ENCODE assay signal across 8 cellular contexts in the genomic region with DNA sequence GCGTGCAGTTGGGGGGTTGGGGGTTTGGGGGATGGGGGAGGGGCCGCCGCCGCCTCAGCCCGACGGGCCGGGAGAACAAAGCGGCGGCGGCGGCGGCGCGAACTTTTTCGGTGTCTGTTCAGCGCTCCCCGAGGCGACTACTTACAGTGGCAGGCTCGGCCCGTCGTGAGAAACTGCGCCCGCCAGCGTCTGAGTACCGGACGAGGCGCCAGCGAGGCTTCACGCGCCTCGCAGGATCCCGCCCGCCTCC. TPM values are rescaled to one million over a fixed set of nuclear protein-coding genes. Genes with fewer than 3 reads are reported as not detected.
DNase-seq lines count a peak whose midpoint lies in the region; ATAC-seq and TF ChIP-seq lines count a peak whose summit lies in the region.

No MANE protein-coding gene starts in this region.

- H3K4me3 Mint-ChIP-seq in activated B cell treated with CpG ODN at 0.5 μM for 24 hours (peak overlapping the region; percentile 77), glutamatergic neuron (ENCODE audit: unreplicated experiment) (no peak overlapping the region)

- H3K27me3 Mint-ChIP-seq in activated B cell treated with CpG ODN at 0.5 μM for 24 hours (no peaks in the 10 kb centered on the region), glutamatergic neuron (ENCODE audit: unreplicated experiment) (peaks cover 8% of the 10 kb centered on the region)

- intact Hi-C loops in activated B cell treated with CpG ODN at 0.5 μM for 24 hours (cut with micrococcal nuclease): loop anchor here (1.0 to 5.0 kb wide), 5 partner anchors 20 to 1426 kb away; partner anchors contain the start of genes ATL2 and QPCT
- intact Hi-C loops in prostate gland (cut with DNase I): no loop called here

- ATAC-seq in activated B cell treated with CpG ODN at 0.5 μM for 24 hours (ENCODE audit: low read depth) (no peak), GM18873 (IDR thresholded peaks at IDR 0.05; ENCODE audit: low FRiP score, unreplicated experiment) (no peak)

- 0% methylated on average over 7 of the region's 33 CpGs for WGBS in prostate gland

- peak overlapping the region; percentile 84 to 87 for H3K27ac ChIP-seq in prostate gland

- H3K4me1 Mint-ChIP-seq in activated B cell treated with CpG ODN at 0.5 μM for 24 hours: peaks cover 44% of the 10 kb centered on the region
- H3K4me1 Mint-ChIP-seq in glutamatergic neuron (ENCODE audit: low read depth, unreplicated experiment): peaks cover 20% of the 10 kb centered on the region

- DNase-seq in Ammon's horn (ENCODE audit: low spot score): peak; percentile 81
- no peak for DNase-seq in H7
- no peak for DNase-seq in activated B cell treated with CpG ODN at 0.5 μM for 24 hours
- peak; percentile 85 for DNase-seq in glutamatergic neuron
- peak; percentile 75 for DNase-seq in prostate gland (ENCODE audit: low spot score)
- no peak for DNase-seq in globus pallidus (ENCODE audit: low spot score)
- no peak for DNase-seq in dermis blood vessel endothelial cell

- H3K27ac Mint-ChIP-seq in activated B cell treated with CpG ODN at 0.5 μM for 24 hours: peak overlapping the region; percentile 63
- no peak overlapping the region for H3K27ac Mint-ChIP-seq in glutamatergic neuron (ENCODE audit: unreplicated experiment)

- H3K27me3 ChIP-seq in H7 (ENCODE audit: control insufficient read depth, insufficient read depth, low read length): peaks cover 12% of the 10 kb centered on the region
- no peaks in the 10 kb centered on the region for H3K27me3 ChIP-seq in prostate gland (replicated peaks; ENCODE audit: insufficient read depth)

- no peaks in the 10 kb centered on the region for H3K36me3 ChIP-seq in H7 (replicated peaks; ENCODE audit: control insufficient read depth, insufficient read depth, low read length)
- H3K36me3 ChIP-seq in prostate gland: no peaks in the 10 kb centered on the region

- POLR2A ChIA-PET in activated B cell treated with CpG ODN at 0.5 μM for 24 hours (lab: Charles Lee): interaction anchor here (0.7 to 4.2 kb wide), 16 partner anchors 9 to 1427 kb away, joined by 3 to 37 read pairs (median 6); partner anchors contain the start of genes CEBPZ, NDUFAF7 and SRSF7

- no peaks in the 10 kb centered on the region for H3K9me3 ChIP-seq in prostate gland

- H3K4me3 ChIP-seq in H7 (ENCODE audit: insufficient read depth, low read depth, low read length): peak overlapping the region; percentile 85
- peak overlapping the region; percentile 78 to 86 for H3K4me3 ChIP-seq in prostate gland

- CTCF ChIA-PET in activated B cell treated with CpG ODN at 0.5 μM for 24 hours (lab: Charles Lee): interaction anchor here (1.1 kb wide), 1 partner anchor 71 kb away, joined by 3 read pairs; no protein-coding TSS in a partner anchor

- peak; percentile 59 for TF ChIP-seq POLR2A in prostate gland (IDR thresholded peaks at IDR 0.05)

- H3K36me3 Mint-ChIP-seq in activated B cell treated with CpG ODN at 0.5 μM for 24 hours (ENCODE audit: low read depth): peaks cover 9% of the 10 kb centered on the region
- no peaks in the 10 kb centered on the region for H3K36me3 Mint-ChIP-seq in glutamatergic neuron (ENCODE audit: unreplicated experiment)

- H3K4me1 ChIP-seq in prostate gland (replicated peaks): no peaks in the 10 kb centered on the region

- H3K9me3 Mint-ChIP-seq in activated B cell treated with CpG ODN at 0.5 μM for 24 hours: no peaks in the 10 kb centered on the region
- peaks cover 13% of the 10 kb centered on the region for H3K9me3 Mint-ChIP-seq in glutamatergic neuron (ENCODE audit: unreplicated experiment)

- no peak for TF ChIP-seq CTCF in activated B cell treated with CpG ODN at 0.5 μM for 24 hours (IDR thresholded peaks at IDR 0.05)
- no peak for TF ChIP-seq CTCF in glutamatergic neuron (IDR thresholded peaks at IDR 0.05; ENCODE audit: partially characterized antibody, unreplicated experiment)
- TF ChIP-seq CTCF in prostate gland (IDR thresholded peaks at IDR 0.05): no peak

RNA-seq across cellular contexts. Expression of gene PRKD3, which starts 0.2 kb away (rescaled TPM):
- 65.8 and 69.7 TPM in 2 replicates for total RNA-seq in H7 (2014; rRNA removed; shearing (Covaris generic))
- total RNA-seq in activated B cell treated with CpG ODN at 0.5 μM for 24 hours (73.0 and 82.5 TPM in 2 replicates), glutamatergic neuron (ENCODE audit: unreplicated experiment) (47.9 TPM), prostate gland (10 to 100 TPM; 20.3 to 41.4 TPM), dermis blood vessel endothelial cell (76.5 and 77.1 TPM in 2 replicates)

RNA-seq across cellular contexts. Expression of gene QPCT, which starts 20.0 kb away (rescaled TPM):
- total RNA-seq in H7 (2014; rRNA removed; shearing (Covaris generic)): 0.90 and 1.1 TPM in 2 replicates
- total RNA-seq in activated B cell treated with CpG ODN at 0.5 μM for 24 hours: 1.9 and 2.1 TPM in 2 replicates
- 7.4 TPM for total RNA-seq in glutamatergic neuron (ENCODE audit: unreplicated experiment)
- 10 to 100 TPM in 1 of 2 donors, 1 to 10 TPM in 1; 5.3 to 11.7 TPM for total RNA-seq in prostate gland
- total RNA-seq in dermis blood vessel endothelial cell: 4.0 and 7.8 TPM in 2 replicates

Comparison
In these comparisons a context has a peak if more than half of its experiments do, and no peak if none do; other contexts are left out.
1. DNase-seq: peak in Ammon's horn (single experiment), glutamatergic neuron (single experiment) and prostate gland (single experiment); none in H7 (single experiment), activated B cell treated with CpG ODN at 0.5 μM for 24 hours (single experiment), globus pallidus (single experiment) and dermis blood vessel endothelial cell (single experiment).